Comparison of ENCODE assay signal across 8 cellular contexts in the genomic region with DNA sequence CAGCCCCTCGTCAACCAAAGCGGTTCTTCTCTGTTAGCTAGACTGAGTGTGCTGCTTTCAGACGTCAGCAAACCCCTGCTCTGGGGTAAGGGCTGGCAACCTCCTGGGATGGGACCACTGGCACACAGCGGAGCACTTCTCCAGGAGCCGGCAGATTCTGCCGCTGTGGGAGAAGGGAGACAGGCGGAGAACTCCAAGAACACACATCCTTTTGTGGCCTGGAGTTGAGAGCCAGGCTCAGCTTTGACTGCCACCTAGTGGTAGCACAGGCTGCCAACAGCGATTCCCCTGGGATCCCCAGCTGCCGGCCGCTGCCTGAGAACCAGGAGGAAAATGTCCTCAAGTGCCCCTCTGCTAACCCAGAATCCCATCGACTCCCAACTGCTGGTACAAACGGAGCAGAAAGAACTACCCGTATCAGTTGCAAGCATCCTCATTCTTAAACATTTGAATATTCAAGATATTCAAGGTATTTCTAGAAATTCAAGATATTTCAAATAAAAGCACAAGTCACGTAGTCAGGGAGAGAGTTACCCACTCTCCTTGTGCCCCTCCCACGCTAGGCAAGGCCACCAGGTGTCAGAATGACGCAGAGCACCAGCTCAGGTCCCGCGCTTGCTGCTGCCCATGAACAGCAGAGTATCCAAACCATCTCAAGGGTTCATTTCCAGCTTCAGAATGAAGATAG.
DNase-seq lines count a peak whose midpoint lies in the region; ATAC-seq and TF ChIP-seq lines count a peak whose summit lies in the region.

No MANE protein-coding gene starts in this region.

- H3K4me3 ChIP-seq in AG04449 (ENCODE audit: low read depth, low read length) = no peak overlapping the region

- POLR2A ChIA-PET in AG04449 (lab: Yijun Ruan, JAX) = interaction anchor here (1.8 kb wide), 1 partner anchor 569 kb away, joined by 10 read pairs; no protein-coding TSS in a partner anchor

- TF ChIP-seq CTCF in AG04449 (IDR thresholded peaks at IDR 0.05; ENCODE audit: insufficient read depth, low read length, missing control alignments) = peak; percentile 96

- CTCF ChIA-PET in AG04449 (lab: Yijun Ruan, JAX) = interaction anchor here (0.5 to 5.6 kb wide), 23 partner anchors 11 to 658 kb away, joined by 3 to 188 read pairs (median 4); a partner anchor contains a TSS

- no peak for ATAC-seq in HG02571 (IDR thresholded peaks at IDR 0.05; ENCODE audit: unreplicated experiment)

- DNase-seq in AG04449 (ENCODE audit: low read depth, low spot score) = peak; percentile 31
- DNase-seq in GM19240 (ENCODE audit: insufficient read length, low spot score) = peak; percentile 88
- peak; percentile 66 for DNase-seq in NCI-H345 (lab: John Stamatoyannopoulos, UW)
- peak; percentile 7 to 31 (median 28) for DNase-seq in activated CD4-positive, CD25-positive, alpha-beta regulatory T cell (lab: John Stamatoyannopoulos, UW)
- DNase-seq in cerebellar cortex (ENCODE audit: low spot score) = peak; percentile 73
- DNase-seq in left kidney (ENCODE audit: low read depth, low spot score) = peak; percentile 92
- DNase-seq in stimulated activated CD4-positive, alpha-beta T cell treated with anti-CD3 and anti-CD28 coated beads, Interleukin-4, amount 100 ng/mL, for 1 hour = peak; percentile 60

Comparison
In these comparisons a context has a peak if more than half of its experiments do, and no peak if none do; other contexts are left out.
1. DNase-seq: peak in every context shown above with its lines; median percentile 92 in left kidney; 88 in GM19240; 73 in cerebellar cortex; 66 in NCI-H345; 60 in stimulated activated CD4-positive, alpha-beta T cell treated with anti-CD3 and anti-CD28 coated beads, Interleukin-4, amount 100 ng/mL, for 1 hour; 31 in AG04449; 28 in activated CD4-positive, CD25-positive, alpha-beta regulatory T cell.